ENCODE assay signal across 36 cellular contexts in the genomic region with DNA sequence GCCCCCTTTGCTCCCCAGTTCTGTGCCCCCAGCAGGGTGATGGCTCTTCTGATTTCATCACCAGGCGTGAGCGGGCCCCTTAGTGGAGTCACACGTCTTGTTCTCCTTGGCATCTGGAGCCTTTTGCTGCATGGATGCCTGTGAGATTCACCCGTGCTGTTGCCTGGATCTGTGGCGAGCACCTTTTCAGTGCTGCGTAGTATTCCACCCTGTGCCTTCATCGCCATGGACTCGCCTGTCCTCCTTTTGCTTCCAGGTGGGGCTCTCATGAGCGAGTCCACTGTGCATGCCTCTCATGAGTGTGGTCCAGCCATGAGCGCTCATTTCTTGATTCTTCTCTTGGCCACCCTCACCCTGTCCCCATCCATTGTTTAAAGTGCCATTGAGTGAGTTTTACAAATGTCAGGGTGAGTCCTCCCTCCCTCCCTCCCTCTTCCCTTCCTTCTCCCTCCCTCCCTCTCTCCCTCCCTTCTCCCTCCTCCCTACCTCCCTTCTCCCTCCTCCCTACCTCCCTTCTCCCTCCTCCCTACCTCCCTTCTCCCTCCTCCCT. TPM values are rescaled to one million over a fixed set of nuclear protein-coding genes. Genes with fewer than 3 reads are reported as not detected.
"Had no signal": no experiment of that assay in that cellular context is flagged by ENCODE, and none has a peak within 500 bp of the region (broad histone marks: within the 10 kb centered on the region; RNA-seq: fewer than 3 reads in every experiment).

No MANE protein-coding gene starts in this region.

- H3K4me1 ChIP-seq: Peyer's patch had no signal

- DNase-seq: activated B cell treated with CpG ODN at 0.5 μM for 24 hours; activated CD4-positive, alpha-beta memory T cell treated with anti-CD3 and anti-CD28 coated beads for 36 hours; activated CD4-positive, alpha-beta T cell treated with anti-CD3 and anti-CD28 coated beads for 4 hours; activated CD4-positive, alpha-beta T cell treated with anti-CD3 and anti-CD28 coated beads, Interleukin-2, amount 50 U/mL, for 1 hour; activated CD4-positive, CD25-positive, alpha-beta regulatory T cell treated with anti-CD3 and anti-CD28 coated beads, Interleukin-2, amount 50 U/mL, for 72 hours; activated CD8-positive, alpha-beta memory T cell treated with anti-CD3 and anti-CD28 coated beads, Interleukin-2, amount 50 U/mL, for 4 hours; activated gamma-delta T cell treated with Interleukin-2 at 50 U/mL for 16 hours; activated naive CD4-positive, alpha-beta T cell treated with anti-CD3 and anti-CD28 coated beads for 36 hours; activated naive CD8-positive, alpha-beta T cell treated with anti-CD3 and anti-CD28 coated beads for 36 hours; activated T-cell treated with anti-CD3 and anti-CD28 coated beads for 4 hours; activated T-cell treated with anti-CD3 and anti-CD28 coated beads, Interleukin-2, amount 50 U/mL, for 4 hours; amniotic stem cell; brain microvascular endothelial cell; Karpas-422; KBM-7; NCI-H1048; NCI-H1105 treated with DMSO at 0.1 percent for 48 hours; NCI-H1436; NCI-H1694; NCI-H1930; NCI-H2081 treated with DMSO at 0.1 percent for 48 hours; NCI-H510A; NCI-H526; NCI-H748 treated with DMSO at 0.1 percent for 48 hours; NK-92 treated with Interleukin-12 subunit alpha and Interleukin-12 subunit beta, amount 100 ng/mL, for 24 hours; PC-3; Peyer's patch; RPMI8226; SW 1271; T-helper 1 cell; T-helper 2 cell; T-helper 9 cell had no signal

- H3K36me3 ChIP-seq: brain microvascular endothelial cell, Peyer's patch had no signal

- H3K9me3 ChIP-seq: Peyer's patch had no signal

- H3K27me3 ChIP-seq: Peyer's patch had no signal

- ATAC-seq: activated T-cell treated with anti-CD3 and anti-CD28 coated beads, Interleukin-2, amount 50 U/mL, for 4 hours; PC-3 had no signal

- H3K27ac ChIP-seq: brain microvascular endothelial cell, Peyer's patch, VCaP had no signal

- H3K4me3 ChIP-seq: Peyer's patch had no signal

RNA-seq across cellular contexts. Expression of gene UNCX, which starts 44.0 kb away (rescaled TPM):
- total RNA-seq: activated B cell treated with CpG ODN at 0.5 μM for 24 hours; activated CD4-positive, alpha-beta memory T cell treated with anti-CD3 and anti-CD28 coated beads for 36 hours; activated naive CD4-positive, alpha-beta T cell treated with anti-CD3 and anti-CD28 coated beads for 36 hours; activated naive CD8-positive, alpha-beta T cell treated with anti-CD3 and anti-CD28 coated beads for 36 hours; activated T-cell treated with anti-CD3 and anti-CD28 coated beads, Interleukin-2, amount 50 U/mL, for 4 hours; activated T-helper 1 cell treated with anti-CD3 and anti-CD28 coated beads, Interleukin-12 subunit alpha, Interleukin-12 subunit beta, Interleukin-2, Interleukin-4 antibody, amounts not matched to agents 30 ng/mL and 10 ng/mL and 1 ng/mL, durations not matched to agents 14 hours and 24 hours and 36 hours; aorta; MCF 10A; PC-3; Peyer's patch had no signal
- polyA plus RNA-seq: aorta had no signal
